ENCODE assay signal across 37 cellular contexts in the genomic region with DNA sequence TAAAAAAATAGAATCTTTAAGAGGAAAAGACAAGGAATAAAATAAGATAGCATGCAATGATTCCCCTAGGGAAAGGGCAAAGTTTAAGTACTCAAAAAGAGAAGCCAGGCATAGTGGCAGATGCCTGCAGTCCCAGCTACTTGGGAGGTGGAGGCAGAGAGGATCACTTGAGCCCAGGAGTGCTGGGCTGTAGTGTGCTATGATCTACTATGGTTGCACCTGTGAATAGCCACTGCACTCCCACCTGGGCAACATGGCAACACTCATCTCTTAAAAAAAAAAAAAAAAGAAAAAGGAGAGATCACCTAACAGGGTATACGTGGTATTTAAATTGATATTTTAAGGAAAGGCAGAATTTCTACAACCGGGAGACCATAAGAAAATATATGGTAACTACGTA. TPM values are rescaled to one million over a fixed set of nuclear protein-coding genes. Genes with fewer than 3 reads are reported as not detected.
"Had no signal": no experiment of that assay in that cellular context is flagged by ENCODE, and none has a peak within 500 bp of the region (broad histone marks: within the 10 kb centered on the region; RNA-seq: fewer than 3 reads in every experiment).

No MANE protein-coding gene starts in this region.

- ATAC-seq: activated CD4-positive, alpha-beta T cell treated with anti-CD3 and anti-CD28 coated beads for 36 hours; activated CD4-positive, CD25-positive, alpha-beta regulatory T cell treated with anti-CD3 and anti-CD28 coated beads, Interleukin-2, amount 50 U/mL, for 24 hours; activated CD8-positive, alpha-beta T cell treated with anti-CD3 and anti-CD28 coated beads for 36 hours; activated naive CD4-positive, alpha-beta T cell treated with anti-CD3 and anti-CD28 coated beads, Interleukin-2, amount 50 U/mL, for 72 hours; activated T-cell treated with anti-CD3 and anti-CD28 coated beads, Interleukin-2, amount 50 U/mL, for 4 hours; activated T-cell treated with anti-CD3 and anti-CD28 coated beads, Interleukin-2, amount 50 U/mL, for 72 hours; activated T-helper 17 cell treated with anti-CD3 and anti-CD28 coated beads, Interleukin-2, amount 50 U/mL, for 72 hours; body of pancreas had no signal

- H3K4me3 Mint-ChIP-seq: activated CD4-positive, alpha-beta memory T cell treated with anti-CD3 and anti-CD28 coated beads for 36 hours; activated CD4-positive, alpha-beta T cell treated with anti-CD3 and anti-CD28 coated beads for 36 hours; activated CD4-positive, alpha-beta T cell treated with anti-CD3 and anti-CD28 coated beads, Interleukin-2, amount 10 ng/mL, durations not matched to agents 24 days and 14 days; activated CD8-positive, alpha-beta T cell treated with anti-CD3 and anti-CD28 coated beads for 36 hours; activated naive CD4-positive, alpha-beta T cell treated with anti-CD3 and anti-CD28 coated beads for 36 hours; activated naive CD8-positive, alpha-beta T cell treated with anti-CD3 and anti-CD28 coated beads for 36 hours; activated T-cell treated with anti-CD3 and anti-CD28 coated beads, Interleukin-2, amount 50 U/mL, for 4 hours; activated T-cell treated with anti-CD3 and anti-CD28 coated beads, Interleukin-2, amount 50 U/mL, for 72 hours; activated T-helper 1 cell treated with anti-CD3 and anti-CD28 coated beads, Interleukin-12 subunit alpha, Interleukin-12 subunit beta, Interleukin-2, Interleukin-4 antibody, amounts not matched to agents 30 ng/mL and 10 ng/mL and 1 ng/mL, durations not matched to agents 14 hours and 24 hours and 36 hours; activated T-helper 17 cell treated with anti-CD3 and anti-CD28 coated beads, Interleukin-2, amount 50 U/mL, for 72 hours; T-helper 1 cell treated with Interleukin-12 subunit alpha and Interleukin-12 subunit beta and Interleukin-4 antibody, amounts not matched to agents 30 μg/mL and 1 μg/mL, for 36 hours; T-helper 2 cell treated with Interferon-gamma antibody and Interleukin-4, amounts not matched to agents 5 μg/mL and 100 μg/mL, for 36 hours had no signal

- H3K4me1 ChIP-seq: adrenal gland, body of pancreas had no signal

- H3K27ac Mint-ChIP-seq: activated CD4-positive, alpha-beta memory T cell treated with anti-CD3 and anti-CD28 coated beads for 36 hours; activated CD4-positive, alpha-beta T cell treated with anti-CD3 and anti-CD28 coated beads for 36 hours; activated CD4-positive, alpha-beta T cell treated with anti-CD3 and anti-CD28 coated beads, Interleukin-2, amount 10 ng/mL, durations not matched to agents 24 days and 14 days; activated CD8-positive, alpha-beta T cell treated with anti-CD3 and anti-CD28 coated beads for 36 hours; activated naive CD4-positive, alpha-beta T cell treated with anti-CD3 and anti-CD28 coated beads for 36 hours; activated naive CD4-positive, alpha-beta T cell treated with anti-CD3 and anti-CD28 coated beads, Interleukin-2, amount 50 U/mL, for 72 hours; activated naive CD8-positive, alpha-beta T cell treated with anti-CD3 and anti-CD28 coated beads for 36 hours; activated T-cell treated with anti-CD3 and anti-CD28 coated beads, Interleukin-2, amount 50 U/mL, for 72 hours; activated T-helper 1 cell treated with anti-CD3 and anti-CD28 coated beads, Interleukin-12 subunit alpha, Interleukin-12 subunit beta, Interleukin-2, Interleukin-4 antibody, amounts not matched to agents 30 ng/mL and 10 ng/mL and 1 ng/mL, durations not matched to agents 14 hours and 24 hours and 36 hours; activated T-helper 17 cell treated with anti-CD3 and anti-CD28 coated beads, Interleukin-2, amount 50 U/mL, for 72 hours; T-helper 1 cell treated with Interleukin-12 subunit alpha and Interleukin-12 subunit beta and Interleukin-4 antibody, amounts not matched to agents 30 μg/mL and 1 μg/mL, for 36 hours; T-helper 2 cell treated with Interferon-gamma antibody and Interleukin-4, amounts not matched to agents 5 μg/mL and 100 μg/mL, for 36 hours had no signal

- H3K4me1 Mint-ChIP-seq: activated CD4-positive, alpha-beta T cell treated with anti-CD3 and anti-CD28 coated beads for 36 hours; activated CD4-positive, alpha-beta T cell treated with anti-CD3 and anti-CD28 coated beads, Interleukin-2, amount 10 ng/mL, durations not matched to agents 24 days and 14 days; activated naive CD8-positive, alpha-beta T cell treated with anti-CD3 and anti-CD28 coated beads for 36 hours; activated T-helper 17 cell treated with anti-CD3 and anti-CD28 coated beads, Interleukin-2, amount 50 U/mL, for 72 hours had no signal

- H3K27me3 Mint-ChIP-seq: activated CD4-positive, alpha-beta memory T cell treated with anti-CD3 and anti-CD28 coated beads for 36 hours; activated CD4-positive, alpha-beta T cell treated with anti-CD3 and anti-CD28 coated beads for 36 hours; activated CD4-positive, alpha-beta T cell treated with anti-CD3 and anti-CD28 coated beads, Interleukin-2, amount 10 ng/mL, durations not matched to agents 24 days and 14 days; activated CD8-positive, alpha-beta T cell treated with anti-CD3 and anti-CD28 coated beads for 36 hours; activated naive CD8-positive, alpha-beta T cell treated with anti-CD3 and anti-CD28 coated beads for 36 hours; activated T-helper 17 cell treated with anti-CD3 and anti-CD28 coated beads, Interleukin-2, amount 50 U/mL, for 72 hours had no signal

- H3K9me3 Mint-ChIP-seq: activated CD4-positive, alpha-beta memory T cell treated with anti-CD3 and anti-CD28 coated beads for 36 hours; activated CD4-positive, alpha-beta T cell treated with anti-CD3 and anti-CD28 coated beads, Interleukin-2, amount 10 ng/mL, durations not matched to agents 24 days and 14 days; activated naive CD4-positive, alpha-beta T cell treated with anti-CD3 and anti-CD28 coated beads for 36 hours; activated naive CD8-positive, alpha-beta T cell treated with anti-CD3 and anti-CD28 coated beads for 36 hours; activated T-cell treated with anti-CD3 and anti-CD28 coated beads, Interleukin-2, amount 50 U/mL, for 4 hours; activated T-helper 1 cell treated with anti-CD3 and anti-CD28 coated beads, Interleukin-12 subunit alpha, Interleukin-12 subunit beta, Interleukin-2, Interleukin-4 antibody, amounts not matched to agents 30 ng/mL and 10 ng/mL and 1 ng/mL, durations not matched to agents 14 hours and 24 hours and 36 hours; activated T-helper 17 cell treated with anti-CD3 and anti-CD28 coated beads, Interleukin-2, amount 50 U/mL, for 72 hours; T-helper 1 cell treated with Interleukin-12 subunit alpha and Interleukin-12 subunit beta and Interleukin-4 antibody, amounts not matched to agents 30 μg/mL and 1 μg/mL, for 36 hours; T-helper 2 cell treated with Interferon-gamma antibody and Interleukin-4, amounts not matched to agents 5 μg/mL and 100 μg/mL, for 36 hours had no signal

- H3K36me3 Mint-ChIP-seq: activated CD4-positive, alpha-beta memory T cell treated with anti-CD3 and anti-CD28 coated beads for 36 hours; activated naive CD4-positive, alpha-beta T cell treated with anti-CD3 and anti-CD28 coated beads, Interleukin-2, amount 50 U/mL, for 72 hours; activated naive CD8-positive, alpha-beta T cell treated with anti-CD3 and anti-CD28 coated beads for 36 hours had no signal

- H3K27me3 ChIP-seq: adrenal gland, cardiac muscle cell had no signal

- H3K4me3 ChIP-seq: adrenal gland, body of pancreas, cardiac muscle cell had no signal

- DNase-seq: activated CD4-positive, alpha-beta memory T cell treated with anti-CD3 and anti-CD28 coated beads for 36 hours; activated CD4-positive, alpha-beta T cell treated with anti-CD3 and anti-CD28 coated beads for 1 hour; activated CD4-positive, alpha-beta T cell treated with anti-CD3 and anti-CD28 coated beads for 36 hours; activated CD4-positive, alpha-beta T cell treated with anti-CD3 and anti-CD28 coated beads, Interleukin-2, amount 10 ng/mL, durations not matched to agents 24 days and 14 days; activated CD4-positive, alpha-beta T cell treated with anti-CD3 and anti-CD28 coated beads, Interleukin-2, amount 50 U/mL, for 1 hour; activated CD4-positive, alpha-beta T cell treated with anti-CD3 and anti-CD28 coated beads, Interleukin-2, amount 50 U/mL, for 4 hours; activated CD4-positive, CD25-positive, alpha-beta regulatory T cell; activated CD8-positive, alpha-beta memory T cell treated with anti-CD3 and anti-CD28 coated beads, Interleukin-2, amount 50 U/mL, for 4 hours; activated CD8-positive, alpha-beta T cell treated with anti-CD3 and anti-CD28 coated beads for 36 hours; activated effector memory CD4-positive, alpha-beta T cell treated with anti-CD3 and anti-CD28 coated beads, Interleukin-2, amount 50 U/mL, for 16 hours; activated gamma-delta T cell treated with Interleukin-2 at 50 U/mL for 16 hours; activated naive CD4-positive, alpha-beta T cell; activated naive CD4-positive, alpha-beta T cell treated with anti-CD3 and anti-CD28 coated beads for 36 hours; activated naive CD4-positive, alpha-beta T cell treated with anti-CD3 and anti-CD28 coated beads, Interleukin-2, amount 50 U/mL, for 16 hours; activated naive CD8-positive, alpha-beta T cell treated with anti-CD3 and anti-CD28 coated beads for 36 hours; activated T-cell treated with anti-CD3 and anti-CD28 coated beads for 4 hours; activated T-cell treated with anti-CD3 and anti-CD28 coated beads, Interleukin-2, amount 50 U/mL, for 1 hour; activated T-cell treated with anti-CD3 and anti-CD28 coated beads, Interleukin-2, amount 50 U/mL, for 4 hours; activated T-cell treated with anti-CD3 and anti-CD28 coated beads, Interleukin-2, amount 50 U/mL, for 72 hours; adrenal gland; amniotic stem cell; aorta; body of pancreas; central memory CD4-positive, alpha-beta T cell; T-helper 1 cell; T-helper 2 cell; T-helper 9 cell had no signal

- H3K27ac ChIP-seq: adrenal gland, body of pancreas, cardiac muscle cell, VCaP had no signal

- H3K36me3 ChIP-seq: adrenal gland had no signal

RNA-seq across cellular contexts. Expression of a gene that starts 16.0 kb away (rescaled TPM):
- total RNA-seq: activated CD4-positive, alpha-beta memory T cell treated with anti-CD3 and anti-CD28 coated beads for 36 hours; activated CD4-positive, alpha-beta T cell treated with anti-CD3 and anti-CD28 coated beads for 36 hours; activated CD4-positive, alpha-beta T cell treated with anti-CD3 and anti-CD28 coated beads, Interleukin-2, amount 10 ng/mL, durations not matched to agents 24 days and 14 days; activated CD8-positive, alpha-beta memory T cell treated with anti-CD3 and anti-CD28 coated beads for 36 hours; activated CD8-positive, alpha-beta T cell treated with anti-CD3 and anti-CD28 coated beads for 36 hours; activated naive CD4-positive, alpha-beta T cell treated with anti-CD3 and anti-CD28 coated beads for 36 hours; activated naive CD4-positive, alpha-beta T cell treated with anti-CD3 and anti-CD28 coated beads, Interleukin-2, amount 50 U/mL, for 72 hours; activated naive CD8-positive, alpha-beta T cell treated with anti-CD3 and anti-CD28 coated beads for 36 hours; activated T-cell treated with anti-CD3 and anti-CD28 coated beads, Interleukin-2, amount 50 U/mL, for 4 hours; activated T-cell treated with anti-CD3 and anti-CD28 coated beads, Interleukin-2, amount 50 U/mL, for 72 hours; activated T-helper 1 cell treated with anti-CD3 and anti-CD28 coated beads, Interleukin-12 subunit alpha, Interleukin-12 subunit beta, Interleukin-2, Interleukin-4 antibody, amounts not matched to agents 30 ng/mL and 10 ng/mL and 1 ng/mL, durations not matched to agents 14 hours and 24 hours and 36 hours; activated T-helper 17 cell treated with anti-CD3 and anti-CD28 coated beads, Interleukin-2, amount 50 U/mL, for 72 hours; bronchial epithelial cell had no signal
- polyA plus RNA-seq: aorta had no signal
